In the genomic region with DNA sequence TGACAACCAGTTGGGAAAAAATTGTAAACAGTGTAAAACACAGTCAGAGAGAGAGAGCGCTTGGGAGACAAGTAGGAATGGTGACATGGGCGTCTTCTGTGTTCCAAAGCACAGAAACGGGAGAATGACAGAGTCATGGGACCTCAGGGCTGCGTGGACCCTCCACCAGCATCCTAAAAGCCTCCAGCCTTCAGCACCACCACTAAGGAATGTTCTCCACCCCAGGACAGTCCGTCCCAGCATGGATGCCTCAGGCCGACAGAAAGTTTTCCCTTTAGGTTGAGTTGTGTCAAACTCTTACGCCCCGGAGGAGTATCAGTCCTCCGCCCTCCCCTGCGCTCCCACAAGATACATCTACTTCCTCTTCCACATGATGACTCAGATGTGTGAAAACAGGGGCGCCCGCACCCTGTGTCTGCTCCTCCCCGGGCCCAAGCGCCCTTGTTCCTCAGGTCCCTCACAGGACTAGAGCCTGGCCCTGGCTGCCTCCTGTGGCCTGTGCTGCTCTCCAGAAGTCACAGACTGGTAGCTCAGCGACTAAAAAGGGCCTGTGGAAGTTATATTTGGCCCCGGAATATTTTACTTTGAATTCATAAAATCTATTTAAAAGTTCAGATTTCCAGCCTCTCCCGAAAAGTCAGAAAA, we compare ENCODE assay signal across 8 cellular contexts.
DNase-seq lines count a peak whose midpoint lies in the region; ATAC-seq and TF ChIP-seq lines count a peak whose summit lies in the region.

No MANE protein-coding gene starts in this region.

- H3K36me3 ChIP-seq in mucosa of descending colon (ENCODE audit: low read depth): no peaks in the 10 kb centered on the region

- H3K4me1 ChIP-seq in mucosa of descending colon (ENCODE audit: low read depth): peaks cover 25% of the 10 kb centered on the region

- no peak overlapping the region for H3K4me3 ChIP-seq in mucosa of descending colon

- intact Hi-C loops in mucosa of descending colon (cut with DNase I, micrococcal nuclease): no loop called here

- DNase-seq in GM13977 (ENCODE audit: low spot score) (peak; percentile 64), OCI-M1 (lab: John Stamatoyannopoulos, UW) (peak; percentile 37), mucosa of descending colon (peak; percentile 66 to 86 (median 66)), ureter (ENCODE audit: low spot score) (peak; percentile 69), DMS153 (lab: John Stamatoyannopoulos, UW) (no peak), AG20443 (ENCODE audit: low spot score) (no peak)
- peak; percentile 51 for DNase-seq in activated T-helper 9 cell treated with anti-CD3 and anti-CD28 coated beads, Interleukin-2, amount 50 U/mL, for 16 hours (ENCODE audit: low read depth)

- ATAC-seq in mucosa of descending colon (peak; percentile 69), HG03457 (IDR thresholded peaks at IDR 0.05; ENCODE audit: unreplicated experiment) (no peak)

- in situ Hi-C loops in GM13977 (cut with MboI; ENCODE audit: low pct_unique_long_range_greater_than_20kb, low sequenced_read_pairs, unreplicated experiment): no loop called here

- TF ChIP-seq CTCF in GM13977 (IDR thresholded peaks at IDR 0.05; ENCODE audit: extremely low read depth, insufficient read depth, missing control alignments) (no peak), mucosa of descending colon (IDR thresholded peaks at IDR 0.05) (no peak)

- no peaks in the 10 kb centered on the region for H3K9me3 ChIP-seq in mucosa of descending colon

Comparison
In these comparisons a context has a peak if more than half of its experiments do, and no peak if none do; other contexts are left out.
1. DNase-seq: peak in GM13977 (single experiment), OCI-M1 (single experiment), activated T-helper 9 cell treated with anti-CD3 and anti-CD28 coated beads, Interleukin-2, amount 50 U/mL, for 16 hours (single experiment), mucosa of descending colon (3 of 3) and ureter (single experiment); none in DMS153 (single experiment) and AG20443 (single experiment).